ENCODE assay signal across 8 cellular contexts in genomic region chr1:101081496-101082282, GRCh38.
DNase-seq lines count a peak whose midpoint lies in the region; ATAC-seq lines count a peak whose summit lies in the region.

No MANE protein-coding gene starts in this region.

- DNase-seq in activated T-cell treated with anti-CD3 and anti-CD28 coated beads, Interleukin-2, amount 50 U/mL, for 48 hours, result peak; percentile 46 to 57
- peak; percentile 64 for DNase-seq in stimulated activated CD4-positive, alpha-beta T cell treated with anti-CD3 and anti-CD28 coated beads, Interleukin-15, amount 100 ng/mL, for 24 hours
- DNase-seq in NCI-H2081 (lab: John Stamatoyannopoulos, UW) (no peak), GM03348 (ENCODE audit: low spot score) (no peak), NCI-H526 treated with DMSO at 0.1 percent for 48 hours (lab: John Stamatoyannopoulos, UW) (no peak)

- ATAC-seq in GM18861 (IDR thresholded peaks at IDR 0.05; ENCODE audit: unreplicated experiment) (peak; percentile 94), HG03135 (IDR thresholded peaks at IDR 0.05; ENCODE audit: unreplicated experiment) (peak; percentile 89), GM21515 (IDR thresholded peaks at IDR 0.05; ENCODE audit: unreplicated experiment) (no peak)

Comparison
In these comparisons a context has a peak if more than half of its experiments do, and no peak if none do; other contexts are left out.
1. DNase-seq: peak in activated T-cell treated with anti-CD3 and anti-CD28 coated beads, Interleukin-2, amount 50 U/mL, for 48 hours (2 of 2) and stimulated activated CD4-positive, alpha-beta T cell treated with anti-CD3 and anti-CD28 coated beads, Interleukin-15, amount 100 ng/mL, for 24 hours (single experiment); none in NCI-H2081 (0 of 2), GM03348 (single experiment) and NCI-H526 treated with DMSO at 0.1 percent for 48 hours (single experiment).